20 cellular contexts compared by ENCODE assay signal in genomic region chr3:117523407-117523806, GRCh38.
"Had no signal": no experiment of that assay in that cellular context is flagged by ENCODE, and none has a peak within 500 bp of the region (broad histone marks: within the 10 kb centered on the region; RNA-seq: fewer than 3 reads in every experiment).

No MANE protein-coding gene starts in this region.

- H3K4me1 ChIP-seq: left ventricle myocardium inferior, spleen, thyroid gland had no signal

- H3K36me3 ChIP-seq: left ventricle myocardium inferior, spleen, thyroid gland had no signal

- H3K27ac Mint-ChIP-seq: activated CD4-positive, alpha-beta memory T cell treated with anti-CD3 and anti-CD28 coated beads, Interleukin-2, amount 10 ng/mL, durations not matched to agents 7 days and 5 days; activated CD8-positive, alpha-beta memory T cell treated with anti-CD3 and anti-CD28 coated beads, Interleukin-2, amount 10 ng/mL, durations not matched to agents 7 days and 5 days; activated naive CD8-positive, alpha-beta T cell treated with anti-CD3 and anti-CD28 coated beads, Interleukin-2, amount 10 ng/mL, durations not matched to agents 7 days and 5 days; effector memory CD8-positive, alpha-beta T cell; naive B cell had no signal

- H3K9me3 ChIP-seq: mucosa of descending colon, spleen, thyroid gland had no signal

- H3K27ac ChIP-seq: left ventricle myocardium inferior, spleen, thyroid gland had no signal

- ATAC-seq: activated CD8-positive, alpha-beta memory T cell treated with anti-CD3 and anti-CD28 coated beads, Interleukin-2, amount 10 ng/mL, durations not matched to agents 7 days and 5 days; effector memory CD8-positive, alpha-beta T cell; mucosa of descending colon had no signal

- H3K4me1 Mint-ChIP-seq: activated CD4-positive, alpha-beta memory T cell treated with anti-CD3 and anti-CD28 coated beads, Interleukin-2, amount 10 ng/mL, durations not matched to agents 7 days and 5 days; activated CD8-positive, alpha-beta memory T cell treated with anti-CD3 and anti-CD28 coated beads, Interleukin-2, amount 10 ng/mL, durations not matched to agents 7 days and 5 days; activated naive CD8-positive, alpha-beta T cell treated with anti-CD3 and anti-CD28 coated beads, Interleukin-2, amount 10 ng/mL, durations not matched to agents 7 days and 5 days; naive B cell had no signal

- H3K4me3 Mint-ChIP-seq: activated CD4-positive, alpha-beta memory T cell treated with anti-CD3 and anti-CD28 coated beads, Interleukin-2, amount 10 ng/mL, durations not matched to agents 7 days and 5 days; activated CD8-positive, alpha-beta memory T cell treated with anti-CD3 and anti-CD28 coated beads, Interleukin-2, amount 10 ng/mL, durations not matched to agents 7 days and 5 days; activated naive CD8-positive, alpha-beta T cell treated with anti-CD3 and anti-CD28 coated beads, Interleukin-2, amount 10 ng/mL, durations not matched to agents 7 days and 5 days; effector memory CD8-positive, alpha-beta T cell; naive B cell had no signal

- DNase-seq: activated CD4-positive, alpha-beta memory T cell treated with anti-CD3 and anti-CD28 coated beads, Interleukin-2, amount 10 ng/mL, durations not matched to agents 7 days and 5 days; activated CD4-positive, alpha-beta T cell treated with anti-CD3 and anti-CD28 coated beads for 48 hours; activated CD4-positive, CD25-positive, alpha-beta regulatory T cell; activated CD8-positive, alpha-beta memory T cell treated with anti-CD3 and anti-CD28 coated beads, Interleukin-2, amount 10 ng/mL, durations not matched to agents 7 days and 5 days; activated naive CD4-positive, alpha-beta T cell; activated naive CD8-positive, alpha-beta T cell treated with anti-CD3 and anti-CD28 coated beads, Interleukin-2, amount 10 ng/mL, durations not matched to agents 7 days and 5 days; amygdala; effector memory CD8-positive, alpha-beta T cell; foreskin melanocyte; hypothalamus; kidney; left ventricle myocardium inferior; mammary epithelial cell; mucosa of descending colon; naive B cell; spleen; stimulated activated naive CD4-positive, alpha-beta T cell; T-helper 1 cell; T-helper 9 cell; thyroid gland had no signal

- H3K27me3 ChIP-seq: spleen, thyroid gland had no signal

- H3K4me3 ChIP-seq: left ventricle myocardium inferior, mucosa of descending colon, spleen, thyroid gland had no signal

- H3K27me3 Mint-ChIP-seq: activated CD4-positive, alpha-beta memory T cell treated with anti-CD3 and anti-CD28 coated beads, Interleukin-2, amount 10 ng/mL, durations not matched to agents 7 days and 5 days; activated CD8-positive, alpha-beta memory T cell treated with anti-CD3 and anti-CD28 coated beads, Interleukin-2, amount 10 ng/mL, durations not matched to agents 7 days and 5 days; activated naive CD8-positive, alpha-beta T cell treated with anti-CD3 and anti-CD28 coated beads, Interleukin-2, amount 10 ng/mL, durations not matched to agents 7 days and 5 days; effector memory CD8-positive, alpha-beta T cell; naive B cell had no signal

- H3K36me3 Mint-ChIP-seq: activated CD8-positive, alpha-beta memory T cell treated with anti-CD3 and anti-CD28 coated beads, Interleukin-2, amount 10 ng/mL, durations not matched to agents 7 days and 5 days; activated naive CD8-positive, alpha-beta T cell treated with anti-CD3 and anti-CD28 coated beads, Interleukin-2, amount 10 ng/mL, durations not matched to agents 7 days and 5 days; naive B cell had no signal
